10 cellular contexts compared by ENCODE assay signal in the genomic region with DNA sequence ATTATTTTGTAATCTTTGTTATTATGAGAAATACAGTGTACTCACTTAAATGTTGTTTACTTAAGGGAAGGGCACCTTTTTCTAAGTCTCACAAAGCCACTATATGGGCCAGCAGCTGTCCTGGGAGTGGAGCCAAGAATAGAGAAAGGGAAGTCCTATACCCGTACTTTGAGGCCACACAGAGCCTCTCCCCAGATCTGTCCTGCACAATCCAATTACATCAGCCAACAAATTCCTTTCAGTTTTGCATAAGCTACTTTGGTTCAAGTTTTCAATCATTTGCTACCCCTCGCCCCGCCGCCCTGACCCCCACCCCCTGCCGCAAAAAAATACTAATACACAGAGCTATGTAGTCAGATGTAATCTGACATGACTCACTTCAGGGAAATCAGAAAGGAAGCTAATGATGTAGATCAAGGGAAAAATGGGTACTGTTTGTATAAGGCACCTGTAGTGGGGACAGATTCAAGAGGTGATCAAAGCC.
DNase-seq lines count a peak whose midpoint lies in the region; ATAC-seq and TF ChIP-seq lines count a peak whose summit lies in the region.
"Had no signal": no experiment of that assay in that cellular context is flagged by ENCODE, and none has a peak within 500 bp of the region (broad histone marks: within the 10 kb centered on the region; RNA-seq: fewer than 3 reads in every experiment).

No MANE protein-coding gene starts in this region.

- H3K4me1 ChIP-seq in colonic mucosa, result no peaks in the 10 kb centered on the region

- no peaks in the 10 kb centered on the region for H3K27me3 ChIP-seq in colonic mucosa

- peak overlapping the region; percentile 20 for H3K27ac ChIP-seq in colonic mucosa

- H3K4me3 ChIP-seq in colonic mucosa, result no peak overlapping the region

- H3K36me3 ChIP-seq in colonic mucosa, result no peaks in the 10 kb centered on the region

- TF ChIP-seq CTCF in colonic mucosa (IDR thresholded peaks at IDR 0.05) (no peak), GM20000 (IDR thresholded peaks at IDR 0.05; ENCODE audit: extremely low read depth, missing control alignments) (no peak)

- intact Hi-C loops in colonic mucosa (cut with DNase I), result no loop called here

- DNase-seq in G401 (ENCODE audit: low spot score), result peak; percentile 54
- DNase-seq in NCI-H748 treated with DMSO at 0.1 percent for 48 hours (lab: John Stamatoyannopoulos, UW), result peak; percentile 39
- peak; percentile 76 for DNase-seq in colonic mucosa
- peak; percentile 37 for DNase-seq in midbrain (lab: John Stamatoyannopoulos, UW)
- no peak for DNase-seq in GM20000 (ENCODE audit: low spot score)
- no peak for DNase-seq in activated gamma-delta T cell (lab: John Stamatoyannopoulos, UW)
- DNase-seq in NCI-H1694 treated with DMSO at 0.1 percent for 48 hours (lab: John Stamatoyannopoulos, UW), result no peak
- DNase-seq: posterior cingulate gyrus, T-cell had no signal

- no peak for ATAC-seq in GM21717 (IDR thresholded peaks at IDR 0.05; ENCODE audit: unreplicated experiment)
- ATAC-seq: T-cell had no signal

- no peaks in the 10 kb centered on the region for H3K9me3 ChIP-seq in colonic mucosa

- in situ Hi-C loops in G401 (cut with HindIII; ENCODE audit: low sequenced_read_pairs), result no loop called here

- H3K9ac ChIP-seq in colonic mucosa (ENCODE audit: low read depth in 2 of 2, low read length in 2 of 2), result no peak overlapping the region

Comparison
In these comparisons a context has a peak if more than half of its experiments do, and no peak if none do; other contexts are left out.
1. DNase-seq: peak in G401 (single experiment), NCI-H748 treated with DMSO at 0.1 percent for 48 hours (single experiment), colonic mucosa (single experiment) and midbrain (single experiment); none in GM20000 (single experiment), activated gamma-delta T cell (single experiment) and NCI-H1694 treated with DMSO at 0.1 percent for 48 hours (single experiment).